Comparison of ENCODE assay signal across 8 cellular contexts in the genomic region with DNA sequence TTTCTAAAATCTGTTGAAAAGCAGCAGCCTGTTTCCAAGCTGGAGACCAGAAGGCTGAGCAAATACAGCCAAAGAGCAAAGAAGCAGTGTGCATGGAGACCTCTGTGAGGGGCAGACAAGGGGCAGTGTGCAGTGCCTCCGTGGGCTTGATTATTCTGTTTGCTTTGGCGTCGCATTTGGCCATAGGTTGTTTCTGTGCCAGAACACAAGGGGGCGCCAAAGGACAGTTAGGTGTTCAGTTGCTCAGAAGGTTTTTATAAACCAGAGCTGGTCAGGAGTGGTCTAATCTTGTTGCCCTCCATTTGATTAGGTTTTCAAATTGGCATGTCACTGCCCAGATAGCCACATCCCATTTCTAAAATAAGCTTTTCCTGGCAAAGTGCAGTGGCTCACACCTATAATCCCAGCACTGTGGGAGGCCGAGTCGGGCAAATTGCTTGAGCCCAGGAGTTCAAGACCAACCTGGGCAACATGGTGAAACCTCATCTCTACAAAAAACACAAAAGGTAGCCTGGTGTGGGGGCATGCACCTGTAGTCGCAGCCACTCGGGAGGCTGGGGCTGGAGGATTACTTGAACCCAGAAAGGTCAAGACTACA. TPM values are rescaled to one million over a fixed set of nuclear protein-coding genes. Genes with fewer than 3 reads are reported as not detected.
DNase-seq lines count a peak whose midpoint lies in the region; ATAC-seq lines count a peak whose summit lies in the region.

No MANE protein-coding gene starts in this region.

- H3K4me3 Mint-ChIP-seq in activated CD4-positive, alpha-beta memory T cell treated with anti-CD3 and anti-CD28 coated beads for 36 hours: no peak overlapping the region
- H3K4me3 Mint-ChIP-seq in memory B cell: no peak overlapping the region

- CTCF ChIA-PET in activated CD4-positive, alpha-beta memory T cell treated with anti-CD3 and anti-CD28 coated beads for 36 hours (lab: Charles Lee): interaction anchor here (0.6 to 4.3 kb wide), 43 partner anchors 9 to 998 kb away, joined by 3 to 68 read pairs (median 4); a partner anchor contains a TSS

- no peaks in the 10 kb centered on the region for H3K4me1 Mint-ChIP-seq in activated CD4-positive, alpha-beta memory T cell treated with anti-CD3 and anti-CD28 coated beads for 36 hours (ENCODE audit: low read depth)
- H3K4me1 Mint-ChIP-seq in memory B cell: peaks cover 2% of the 10 kb centered on the region

- ATAC-seq in memory B cell (ENCODE audit: low read depth) (peak; percentile 60), HG03108 (IDR thresholded peaks at IDR 0.05; ENCODE audit: unreplicated experiment) (no peak)

- POLR2A ChIA-PET in activated CD4-positive, alpha-beta memory T cell treated with anti-CD3 and anti-CD28 coated beads for 36 hours (lab: Charles Lee): no interaction called here

- intact Hi-C loops in activated CD4-positive, alpha-beta memory T cell treated with anti-CD3 and anti-CD28 coated beads for 36 hours (cut with micrococcal nuclease): loop anchor here (1.0 to 5.0 kb wide), 2 partner anchors 51 to 199 kb away; a partner anchor contains a TSS

- peaks cover 12% of the 10 kb centered on the region for H3K36me3 Mint-ChIP-seq in activated CD4-positive, alpha-beta memory T cell treated with anti-CD3 and anti-CD28 coated beads for 36 hours
- peaks cover 11% of the 10 kb centered on the region for H3K36me3 Mint-ChIP-seq in memory B cell

- no peaks in the 10 kb centered on the region for H3K9me3 Mint-ChIP-seq in activated CD4-positive, alpha-beta memory T cell treated with anti-CD3 and anti-CD28 coated beads for 36 hours
- H3K9me3 Mint-ChIP-seq in memory B cell: no peaks in the 10 kb centered on the region

- H3K27ac Mint-ChIP-seq in activated CD4-positive, alpha-beta memory T cell treated with anti-CD3 and anti-CD28 coated beads for 36 hours: no peak overlapping the region
- no peak overlapping the region for H3K27ac Mint-ChIP-seq in memory B cell

- DNase-seq in D341Med (ENCODE audit: low spot score) (peak; percentile 65), HCEC 1CT (peak; percentile 44), NCI-H526 treated with DMSO at 0.1 percent for 48 hours (lab: John Stamatoyannopoulos, UW) (peak; percentile 7), ecto neural progenitor cell (ENCODE audit: low spot score) (peak; percentile 86), memory B cell (ENCODE audit: low spot score in 2 of 2) (peak; percentile 63 to 73)
- peak; percentile 79 for DNase-seq in activated CD4-positive, alpha-beta memory T cell treated with anti-CD3 and anti-CD28 coated beads for 36 hours
- DNase-seq in stimulated activated CD8-positive, alpha-beta memory T cell treated with anti-CD3 and anti-CD28 coated beads, Interleukin-15, amount 100 ng/mL, for 4 hours (ENCODE audit: low read depth in 2 of 2): peak; percentile 19 to 42

- H3K27me3 Mint-ChIP-seq in activated CD4-positive, alpha-beta memory T cell treated with anti-CD3 and anti-CD28 coated beads for 36 hours: no peaks in the 10 kb centered on the region
- H3K27me3 Mint-ChIP-seq in memory B cell: no peaks in the 10 kb centered on the region

RNA-seq across cellular contexts. Expression of a gene that starts 10.6 kb away (rescaled TPM):
- total RNA-seq in activated CD4-positive, alpha-beta memory T cell treated with anti-CD3 and anti-CD28 coated beads for 36 hours: 1 to 10 TPM; 1.6 to 2.4 TPM

RNA-seq across cellular contexts. Expression of a gene that starts 50.8 kb away (rescaled TPM):
- 10 to 100 TPM; 34.6 to 36.4 TPM for total RNA-seq in activated CD4-positive, alpha-beta memory T cell treated with anti-CD3 and anti-CD28 coated beads for 36 hours

RNA-seq across cellular contexts. Expression of a gene that starts 50.9 kb away (rescaled TPM):
- total RNA-seq in activated CD4-positive, alpha-beta memory T cell treated with anti-CD3 and anti-CD28 coated beads for 36 hours: 10 to 100 TPM; 12.4 to 13.5 TPM

Comparison
In these comparisons a context has a peak if more than half of its experiments do, and no peak if none do; other contexts are left out.
1. DNase-seq: peak in every context shown above with its lines; median percentile 86 in ecto neural progenitor cell; 79 in activated CD4-positive, alpha-beta memory T cell treated with anti-CD3 and anti-CD28 coated beads for 36 hours; 68 in memory B cell; 65 in D341Med; 44 in HCEC 1CT; 30 in stimulated activated CD8-positive, alpha-beta memory T cell treated with anti-CD3 and anti-CD28 coated beads, Interleukin-15, amount 100 ng/mL, for 4 hours; 7 in NCI-H526 treated with DMSO at 0.1 percent for 48 hours.